11 cellular contexts compared by ENCODE assay signal in genomic region chr10:45375101-45375500, GRCh38. TPM values are rescaled to one million over a fixed set of nuclear protein-coding genes. Genes with fewer than 3 reads are reported as not detected.
DNase-seq lines count a peak whose midpoint lies in the region; ATAC-seq and TF ChIP-seq lines count a peak whose summit lies in the region.
"Had no signal": no experiment of that assay in that cellular context is flagged by ENCODE, and none has a peak within 500 bp of the region (broad histone marks: within the 10 kb centered on the region; RNA-seq: fewer than 3 reads in every experiment).

No MANE protein-coding gene starts in this region.

- CTCF ChIA-PET in activated naive CD4-positive, alpha-beta T cell treated with anti-CD3 and anti-CD28 coated beads, Interleukin-2, amount 10 ng/mL, durations not matched to agents 7 days and 5 days (lab: Charles Lee) = no interaction called here
- CTCF ChIA-PET in OCI-LY7 (lab: Charles Lee; ENCODE audit: unreplicated experiment) = no interaction called here

- no TSS peak for BruUV-seq in OCI-LY7 (replicated peaks; lab: Mats Ljungman, UMichigan)

- peak overlapping the region; percentile 72 for H3K27ac ChIP-seq in OCI-LY7 (ENCODE audit: low read depth, low read length, poor library complexity, severe bottlenecking)
- H3K27ac ChIP-seq: uterus had no signal

- H3K36me3 Mint-ChIP-seq in activated naive CD4-positive, alpha-beta T cell treated with anti-CD3 and anti-CD28 coated beads, Interleukin-2, amount 10 ng/mL, durations not matched to agents 7 days and 5 days = peaks cover 4% of the 10 kb centered on the region
- H3K36me3 Mint-ChIP-seq in glutamatergic neuron (ENCODE audit: unreplicated experiment) = no peaks in the 10 kb centered on the region
- peaks cover 7 to 19% of the 10 kb centered on the region in 2 donors for H3K36me3 Mint-ChIP-seq in stimulated activated naive B cell treated with anti-CD40 and anti-IgM and Interleukin-4, amounts not matched to agents 10 μg/mL and 1 μg/mL and 100 μg/mL, for 72 hours

- peak overlapping the region; percentile 89 for H3K4me3 ChIP-seq in OCI-LY7 (ENCODE audit: low read depth, low read length, poor library complexity, severe bottlenecking)

- no peak for DNase-seq in activated naive CD4-positive, alpha-beta T cell treated with anti-CD3 and anti-CD28 coated beads, Interleukin-2, amount 10 ng/mL, durations not matched to agents 7 days and 5 days
- DNase-seq in activated naive CD4-positive, alpha-beta T cell (lab: John Stamatoyannopoulos, UW) = no peak
- DNase-seq in OCI-LY7 (ENCODE audit: low spot score) = no peak
- no peak for DNase-seq in glutamatergic neuron
- no peak for DNase-seq in stimulated activated naive B cell treated with anti-CD40 and anti-IgM and Interleukin-4, amounts not matched to agents 10 μg/mL and 1 μg/mL and 100 μg/mL, for 72 hours
- no peak for DNase-seq in kidney tubule cell (ENCODE audit: low spot score)
- DNase-seq in OCI-M1 (lab: John Stamatoyannopoulos, UW) = no peak
- DNase-seq: NCI-H1105, uterus had no signal

- intact Hi-C loops in OCI-LY7 (cut with micrococcal nuclease; ENCODE audit: unreplicated experiment) = no loop called here

- POLR2A ChIA-PET in OCI-LY7 (lab: Charles Lee) = interaction anchor here (0.6 to 2.4 kb wide), 10 partner anchors 60 to 1394 kb away, joined by 3 to 16 read pairs (median 4); no protein-coding TSS in a partner anchor

- no peaks in the 10 kb centered on the region for H3K9me3 Mint-ChIP-seq in activated naive CD4-positive, alpha-beta T cell treated with anti-CD3 and anti-CD28 coated beads, Interleukin-2, amount 10 ng/mL, durations not matched to agents 7 days and 5 days
- peaks cover 4% of the 10 kb centered on the region for H3K9me3 Mint-ChIP-seq in glutamatergic neuron (ENCODE audit: unreplicated experiment)
- no peaks in the 10 kb centered on the region for H3K9me3 Mint-ChIP-seq in stimulated activated naive B cell treated with anti-CD40 and anti-IgM and Interleukin-4, amounts not matched to agents 10 μg/mL and 1 μg/mL and 100 μg/mL, for 72 hours

- H3K4me1 ChIP-seq in OCI-LY7 (ENCODE audit: insufficient read depth, low read length, poor library complexity, severe bottlenecking) = peaks cover 52% of the 10 kb centered on the region

- H3K27ac Mint-ChIP-seq in activated naive CD4-positive, alpha-beta T cell treated with anti-CD3 and anti-CD28 coated beads, Interleukin-2, amount 10 ng/mL, durations not matched to agents 7 days and 5 days = no peak overlapping the region
- no peak overlapping the region for H3K27ac Mint-ChIP-seq in glutamatergic neuron (ENCODE audit: unreplicated experiment)
- H3K27ac Mint-ChIP-seq in stimulated activated naive B cell treated with anti-CD40 and anti-IgM and Interleukin-4, amounts not matched to agents 10 μg/mL and 1 μg/mL and 100 μg/mL, for 72 hours = peak overlapping the region; percentile 96

- H3K36me3 ChIP-seq in OCI-LY7 (ENCODE audit: insufficient read depth, low read length) = peaks cover 47% of the 10 kb centered on the region
- H3K36me3 ChIP-seq: uterus had no signal

- no peaks in the 10 kb centered on the region for H3K9me3 ChIP-seq in OCI-LY7 (ENCODE audit: low read length)
- H3K9me3 ChIP-seq: uterus had no signal

- peaks cover 62% of the 10 kb centered on the region for H3K27me3 Mint-ChIP-seq in activated naive CD4-positive, alpha-beta T cell treated with anti-CD3 and anti-CD28 coated beads, Interleukin-2, amount 10 ng/mL, durations not matched to agents 7 days and 5 days
- peaks cover 16% of the 10 kb centered on the region for H3K27me3 Mint-ChIP-seq in glutamatergic neuron (ENCODE audit: unreplicated experiment)
- no peaks in the 10 kb centered on the region for H3K27me3 Mint-ChIP-seq in stimulated activated naive B cell treated with anti-CD40 and anti-IgM and Interleukin-4, amounts not matched to agents 10 μg/mL and 1 μg/mL and 100 μg/mL, for 72 hours

- no peak overlapping the region for H2AFZ ChIP-seq in OCI-LY7 (ENCODE audit: low read length)

- H3K9me2 ChIP-seq in OCI-LY7 (ENCODE audit: insufficient read depth, low read length) = no peaks in the 10 kb centered on the region

- peaks cover 30% of the 10 kb centered on the region for H4K20me1 ChIP-seq in OCI-LY7 (ENCODE audit: insufficient read depth, low read length)

- H3K79me2 ChIP-seq in OCI-LY7 (ENCODE audit: insufficient read depth, low read depth, low read length) = peaks cover 74% of the 10 kb centered on the region

- peaks cover 29% of the 10 kb centered on the region for H3K4me1 Mint-ChIP-seq in activated naive CD4-positive, alpha-beta T cell treated with anti-CD3 and anti-CD28 coated beads, Interleukin-2, amount 10 ng/mL, durations not matched to agents 7 days and 5 days
- peaks cover 3% of the 10 kb centered on the region for H3K4me1 Mint-ChIP-seq in glutamatergic neuron (ENCODE audit: low read depth, unreplicated experiment)
- peaks cover 60 to 94% of the 10 kb centered on the region in 2 donors for H3K4me1 Mint-ChIP-seq in stimulated activated naive B cell treated with anti-CD40 and anti-IgM and Interleukin-4, amounts not matched to agents 10 μg/mL and 1 μg/mL and 100 μg/mL, for 72 hours

- peak overlapping the region; percentile 60 for H3K4me3 Mint-ChIP-seq in activated naive CD4-positive, alpha-beta T cell treated with anti-CD3 and anti-CD28 coated beads, Interleukin-2, amount 10 ng/mL, durations not matched to agents 7 days and 5 days
- peak overlapping the region; percentile 55 for H3K4me3 Mint-ChIP-seq in glutamatergic neuron (ENCODE audit: unreplicated experiment)
- H3K4me3 Mint-ChIP-seq in stimulated activated naive B cell treated with anti-CD40 and anti-IgM and Interleukin-4, amounts not matched to agents 10 μg/mL and 1 μg/mL and 100 μg/mL, for 72 hours = peak overlapping the region; percentile 92 to 98

- TF ChIP-seq CTCF in OCI-LY7 (conservative IDR thresholded peaks at IDR 0.05; ENCODE audit: low read length) = no peak
- no peak for TF ChIP-seq CTCF in glutamatergic neuron (IDR thresholded peaks at IDR 0.05; ENCODE audit: partially characterized antibody, unreplicated experiment)

- H3K4me2 ChIP-seq in OCI-LY7 (ENCODE audit: low read length) = peak overlapping the region; percentile 92

- ATAC-seq in stimulated activated naive B cell treated with anti-CD40 and anti-IgM and Interleukin-4, amounts not matched to agents 10 μg/mL and 1 μg/mL and 100 μg/mL, for 72 hours (replicated peaks) = no peak
- no peak for ATAC-seq in HG03342 (IDR thresholded peaks at IDR 0.05; ENCODE audit: unreplicated experiment)

RNA-seq across cellular contexts. Expression of gene ALOX5, which starts 1.1 kb away (rescaled TPM):
- 146 and 164 TPM in 2 replicates for total RNA-seq in OCI-LY7 (2014; rRNA removed; shearing (Covaris generic))
- total RNA-seq in OCI-LY7 (2022) (139 and 169 TPM in 2 replicates), glutamatergic neuron (ENCODE audit: unreplicated experiment) (8.4 TPM)

RNA-seq across cellular contexts. Expression of gene OR13A1, which starts 59.7 kb away (rescaled TPM):
- 10.5 and 14.4 TPM in 2 replicates for total RNA-seq in OCI-LY7 (2014; rRNA removed; shearing (Covaris generic))
- 14.5 and 17.4 TPM in 2 replicates for total RNA-seq in OCI-LY7 (2022)
- 0.44 TPM for total RNA-seq in glutamatergic neuron (ENCODE audit: unreplicated experiment)
- total RNA-seq: posterior vena cava had no signal

Comparison
In these comparisons a context has a peak if more than half of its experiments do, and no peak if none do; other contexts are left out.
1. RNA of gene ALOX5, which starts 1.1 kb away (total RNA-seq): 139 to 169 TPM in OCI-LY7; 8.4 TPM in glutamatergic neuron (single experiment); every median in the first group is over 10 times any median in the second.
2. Peak in every context shown above with its lines, with median percentiles within 50 percentile points of each other: H3K4me3 Mint-ChIP-seq.